ENCODE assay signal across 30 cellular contexts in genomic region chr6:12026833-12027232, GRCh38.
"Had no signal": no experiment of that assay in that cellular context is flagged by ENCODE, and none has a peak within 500 bp of the region (broad histone marks: within the 10 kb centered on the region; RNA-seq: fewer than 3 reads in every experiment).

No MANE protein-coding gene starts in this region.

- H3K4me3 Mint-ChIP-seq: activated CD4-positive, alpha-beta memory T cell treated with anti-CD3 and anti-CD28 coated beads, Interleukin-2, amount 10 ng/mL, durations not matched to agents 7 days and 5 days; activated T-cell treated with anti-CD3 and anti-CD28 coated beads, Interleukin-2, amount 50 U/mL, for 4 hours; activated T-helper 17 cell treated with anti-CD3 and anti-CD28 coated beads, Interleukin-2, amount 50 U/mL, for 72 hours; central memory CD8-positive, alpha-beta T cell; effector memory CD8-positive, alpha-beta T cell had no signal

- H3K27ac Mint-ChIP-seq: activated CD4-positive, alpha-beta memory T cell treated with anti-CD3 and anti-CD28 coated beads, Interleukin-2, amount 10 ng/mL, durations not matched to agents 7 days and 5 days; activated T-helper 17 cell treated with anti-CD3 and anti-CD28 coated beads, Interleukin-2, amount 50 U/mL, for 72 hours had no signal

- FAIRE-seq: astrocyte, bronchial epithelial cell had no signal

- H3K27me3 ChIP-seq: brain microvascular endothelial cell, esophagus muscularis mucosa, foreskin keratinocyte, gastrocnemius medialis, heart left ventricle had no signal

- H3K27ac ChIP-seq: brain microvascular endothelial cell, esophagus muscularis mucosa, foreskin keratinocyte, gastrocnemius medialis, heart left ventricle had no signal

- H3K4me3 ChIP-seq: esophagus muscularis mucosa, gastrocnemius medialis, heart left ventricle had no signal

- H3K27me3 Mint-ChIP-seq: activated CD4-positive, alpha-beta memory T cell treated with anti-CD3 and anti-CD28 coated beads, Interleukin-2, amount 10 ng/mL, durations not matched to agents 7 days and 5 days; activated CD4-positive, alpha-beta T cell treated with anti-CD3 and anti-CD28 coated beads, Interleukin-2, amount 10 ng/mL, durations not matched to agents 7 days and 5 days; activated naive CD8-positive, alpha-beta T cell treated with anti-CD3 and anti-CD28 coated beads, Interleukin-2, amount 10 ng/mL, durations not matched to agents 7 days and 5 days; activated T-helper 17 cell treated with anti-CD3 and anti-CD28 coated beads, Interleukin-2, amount 50 U/mL, for 72 hours; central memory CD8-positive, alpha-beta T cell; effector memory CD8-positive, alpha-beta T cell had no signal

- DNase-seq: activated CD4-positive, alpha-beta memory T cell treated with anti-CD3 and anti-CD28 coated beads, Interleukin-2, amount 10 ng/mL, durations not matched to agents 7 days and 5 days; activated CD4-positive, alpha-beta T cell treated with anti-CD3 and anti-CD28 coated beads for 1 hour; activated CD4-positive, alpha-beta T cell treated with anti-CD3 and anti-CD28 coated beads for 4 hours; activated CD4-positive, alpha-beta T cell treated with anti-CD3 and anti-CD28 coated beads, Interleukin-2, amount 10 ng/mL, durations not matched to agents 7 days and 5 days; activated CD4-positive, alpha-beta T cell treated with anti-CD3 and anti-CD28 coated beads, Interleukin-2, amount 50 U/mL, for 4 hours; activated CD8-positive, alpha-beta memory T cell treated with anti-CD3 and anti-CD28 coated beads, Interleukin-2, amount 50 U/mL, for 48 hours; activated effector memory CD4-positive, alpha-beta T cell treated with Interleukin-2 at 50 U/mL for 16 hours; activated gamma-delta T cell treated with Interleukin-2 at 50 U/mL for 16 hours; activated naive CD4-positive, alpha-beta T cell treated with Interleukin-2 at 50 U/mL for 16 hours; activated naive CD8-positive, alpha-beta T cell treated with anti-CD3 and anti-CD28 coated beads, Interleukin-2, amount 10 ng/mL, durations not matched to agents 7 days and 5 days; activated T-cell treated with anti-CD3 and anti-CD28 coated beads for 4 hours; activated T-cell treated with anti-CD3 and anti-CD28 coated beads, Interleukin-2, amount 50 U/mL, for 4 hours; amniotic stem cell; anterior cingulate cortex; brain microvascular endothelial cell; cortex of kidney; effector CD4-positive, alpha-beta T cell; effector memory CD8-positive, alpha-beta T cell; erythroblast; foreskin keratinocyte; gastrocnemius medialis; glutamatergic neuron; heart left ventricle; T-helper 2 cell had no signal

- H3K36me3 ChIP-seq: esophagus muscularis mucosa, gastrocnemius medialis had no signal

- H3K9me3 ChIP-seq: gastrocnemius medialis had no signal

- ATAC-seq: activated naive CD4-positive, alpha-beta T cell treated with anti-CD3 and anti-CD28 coated beads, Interleukin-2, amount 50 U/mL, for 72 hours; activated T-cell treated with anti-CD3 and anti-CD28 coated beads, Interleukin-2, amount 50 U/mL, for 4 hours; activated T-helper 17 cell treated with anti-CD3 and anti-CD28 coated beads, Interleukin-2, amount 50 U/mL, for 72 hours; effector memory CD8-positive, alpha-beta T cell; foreskin keratinocyte; gastrocnemius medialis; heart left ventricle had no signal
